Comparison of ENCODE assay signal across 9 cellular contexts in the genomic region with DNA sequence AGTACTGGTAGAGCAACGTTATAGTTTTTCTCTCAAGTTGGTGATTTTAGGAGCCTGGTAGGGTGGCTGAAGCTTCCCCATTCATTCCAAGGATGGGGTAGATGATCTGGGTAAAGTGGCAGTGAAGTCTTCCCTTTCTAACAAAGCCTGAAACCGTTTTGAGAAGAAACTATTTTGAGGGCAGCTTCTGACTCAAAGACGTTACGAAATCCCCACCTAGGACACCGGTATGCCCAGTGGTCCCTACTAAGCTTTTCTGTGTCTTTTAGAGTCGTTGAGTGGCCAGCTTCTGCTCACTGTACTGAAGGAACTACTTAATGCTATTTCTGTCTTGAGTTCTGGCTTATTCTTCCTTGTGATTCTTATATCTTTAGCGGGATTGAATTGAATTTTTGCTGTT. TPM values are rescaled to one million over a fixed set of nuclear protein-coding genes. Genes with fewer than 3 reads are reported as not detected.
A peak's percentile ranks its signal among the peaks of the same experiment; 100 is the strongest.
DNase-seq lines count a peak whose midpoint lies in the region; ATAC-seq, FAIRE-seq and TF ChIP-seq lines count a peak whose summit lies in the region.
"Had no signal": no experiment of that assay in that cellular context is flagged by ENCODE, and none has a peak within 500 bp of the region (broad histone marks: within the 10 kb centered on the region; RNA-seq: fewer than 3 reads in every experiment).

No MANE protein-coding gene starts in this region.

- H3K56ac ChIP-seq in mesendoderm (ENCODE audit: low read length) = no peak overlapping the region

- H3K9me3 ChIP-seq in kidney (ENCODE audit: control insufficient read depth in 1 of 2, low read length in 2 of 2) = no peaks in the 10 kb centered on the region
- no peaks in the 10 kb centered on the region for H3K9me3 ChIP-seq in tibial nerve

- no peak overlapping the region for H2BK15ac ChIP-seq in mesendoderm (replicated peaks; ENCODE audit: low read depth)

- no peaks in the 10 kb centered on the region for H3K9me3 Mint-ChIP-seq in activated T-cell treated with anti-CD3 and anti-CD28 coated beads, Interleukin-2, amount 50 U/mL, for 24 hours
- no peaks in the 10 kb centered on the region for H3K9me3 Mint-ChIP-seq in activated T-cell treated with anti-CD3 and anti-CD28 coated beads, Interleukin-2, amount 50 U/mL, for 72 hours

- H3K79me1 ChIP-seq in mesendoderm (ENCODE audit: low read length) = no peaks in the 10 kb centered on the region

- H3K4me1 Mint-ChIP-seq in activated T-cell treated with anti-CD3 and anti-CD28 coated beads, Interleukin-2, amount 50 U/mL, for 24 hours (ENCODE audit: low read depth) = peaks cover 36% of the 10 kb centered on the region
- peaks cover 23% of the 10 kb centered on the region for H3K4me1 Mint-ChIP-seq in activated T-cell treated with anti-CD3 and anti-CD28 coated beads, Interleukin-2, amount 50 U/mL, for 72 hours (ENCODE audit: low read depth)

- no peak overlapping the region for H4K8ac ChIP-seq in mesendoderm (ENCODE audit: low read depth, low read length)

- peak overlapping the region; percentile 91 for H3K27ac Mint-ChIP-seq in activated T-cell treated with anti-CD3 and anti-CD28 coated beads, Interleukin-2, amount 50 U/mL, for 24 hours
- peak overlapping the region; percentile 74 for H3K27ac Mint-ChIP-seq in activated T-cell treated with anti-CD3 and anti-CD28 coated beads, Interleukin-2, amount 50 U/mL, for 72 hours

- peaks cover 6% of the 10 kb centered on the region for H3K36me3 Mint-ChIP-seq in activated T-cell treated with anti-CD3 and anti-CD28 coated beads, Interleukin-2, amount 50 U/mL, for 24 hours (ENCODE audit: low read depth)
- H3K36me3 Mint-ChIP-seq in activated T-cell treated with anti-CD3 and anti-CD28 coated beads, Interleukin-2, amount 50 U/mL, for 72 hours (ENCODE audit: insufficient read depth in 2 of 2) = peaks cover 6 to 7% of the 10 kb centered on the region in 2 donors

- no peak for ATAC-seq in activated T-cell treated with anti-CD3 and anti-CD28 coated beads, Interleukin-2, amount 50 U/mL, for 72 hours (replicated peaks in 1 of 2)
- ATAC-seq in esophagus mucosa (no peak), GM21619 (IDR thresholded peaks at IDR 0.05; ENCODE audit: unreplicated experiment) (no peak)

- H3K79me2 ChIP-seq in mesendoderm (ENCODE audit: control insufficient read depth, insufficient read depth, low read length) = no peaks in the 10 kb centered on the region

- H3K4me2 ChIP-seq in mesendoderm (ENCODE audit: low read length) = no peak overlapping the region

- no peak overlapping the region for H3K18ac ChIP-seq in mesendoderm (ENCODE audit: low read length)

- DNase-seq in activated T-cell treated with anti-CD3 and anti-CD28 coated beads, Interleukin-2, amount 50 U/mL, for 24 hours = no peak
- no peak for DNase-seq in activated T-cell treated with anti-CD3 and anti-CD28 coated beads, Interleukin-2, amount 50 U/mL, for 1 hour
- DNase-seq in activated T-cell treated with anti-CD3 and anti-CD28 coated beads, Interleukin-2, amount 50 U/mL, for 72 hours = no peak
- DNase-seq in kidney (no peak), tibial nerve (ENCODE audit: low spot score in 2 of 2) (no peak), mesendoderm (no peak)

- H3K27me3 ChIP-seq in tibial nerve (no peaks in the 10 kb centered on the region), mesendoderm (ENCODE audit: insufficient read depth, low read length, poor library complexity) (no peaks in the 10 kb centered on the region)

- no peak for TF ChIP-seq EP300 in tibial nerve (IDR thresholded peaks at IDR 0.05)

- 29 to 35% methylated on average over 7 of the region's 7 CpGs for WGBS in tibial nerve, 2 donors
- no CpG with 5 or more reads among the region's 7 CpGs for WGBS in mesendoderm (ENCODE audit: extremely low coverage, insufficient coverage, low lambda C conversion rate)

- peaks cover 0 to 15% of the 10 kb centered on the region in 2 donors for H3K4me1 ChIP-seq in kidney (ENCODE audit: control insufficient read depth in 1 of 2, insufficient read depth in 1 of 2, low read depth in 1 of 2, low read length in 2 of 2)
- H3K4me1 ChIP-seq in tibial nerve = peaks cover 0 to 37% (median 14%) of the 10 kb centered on the region in 4 donors
- no peaks in the 10 kb centered on the region for H3K4me1 ChIP-seq in mesendoderm (ENCODE audit: control insufficient read depth, low read depth, low read length)

- no peak for FAIRE-seq in kidney (lab: Jason Lieb, UNC)
- FAIRE-seq: G401.6 had no signal

- peak overlapping the region in 1 of 2 donors; percentile 70 for H3K9ac ChIP-seq in kidney (ENCODE audit: low read length in 2 of 2)
- H3K9ac ChIP-seq in mesendoderm (ENCODE audit: low read length) = no peak overlapping the region

- intact Hi-C loops in kidney (cut with DNase I) = no loop called here

- no peak overlapping the region for H2BK5ac ChIP-seq in mesendoderm (ENCODE audit: low read length)

- peak overlapping the region; percentile 91 for H3K4me3 Mint-ChIP-seq in activated T-cell treated with anti-CD3 and anti-CD28 coated beads, Interleukin-2, amount 50 U/mL, for 24 hours
- peak overlapping the region; percentile 92 to 99 for H3K4me3 Mint-ChIP-seq in activated T-cell treated with anti-CD3 and anti-CD28 coated beads, Interleukin-2, amount 50 U/mL, for 72 hours

- H3K27ac ChIP-seq in kidney (ENCODE audit: low read depth in 2 of 2, low read length in 2 of 2) (no peak overlapping the region), tibial nerve (peak overlapping the region in 3 of 4 donors; percentile 76 to 94 (median 93)), mesendoderm (ENCODE audit: low read depth, low read length) (no peak overlapping the region)

- no peak overlapping the region for H3K4ac ChIP-seq in mesendoderm (ENCODE audit: low read depth, low read length)

- H3K27me3 Mint-ChIP-seq in activated T-cell treated with anti-CD3 and anti-CD28 coated beads, Interleukin-2, amount 50 U/mL, for 24 hours = no peaks in the 10 kb centered on the region
- H3K27me3 Mint-ChIP-seq in activated T-cell treated with anti-CD3 and anti-CD28 coated beads, Interleukin-2, amount 50 U/mL, for 72 hours (ENCODE audit: low read depth) = no peaks in the 10 kb centered on the region

- H3K36me3 ChIP-seq in kidney (ENCODE audit: control insufficient read depth in 1 of 2, insufficient read depth in 2 of 2, low read length in 2 of 2) (no peaks in the 10 kb centered on the region), tibial nerve (no peaks in the 10 kb centered on the region), mesendoderm (ENCODE audit: control insufficient read depth, insufficient read depth, low read length) (no peaks in the 10 kb centered on the region)

- H2BK120ac ChIP-seq in mesendoderm (ENCODE audit: low read depth, low read length) = no peak overlapping the region

- H4K5ac ChIP-seq in mesendoderm (ENCODE audit: low read length) = no peak overlapping the region

- no peak for TF ChIP-seq CTCF in kidney (IDR thresholded peaks at IDR 0.05; ENCODE audit: borderline replicate concordance, extremely low read depth, insufficient read depth)
- no peak for TF ChIP-seq CTCF in tibial nerve (IDR thresholded peaks at IDR 0.05)

- H3K23ac ChIP-seq in mesendoderm (ENCODE audit: low read length) = no peak overlapping the region

- TF ChIP-seq POLR2A in tibial nerve (IDR thresholded peaks at IDR 0.05) = no peak

- peak overlapping the region; percentile 84 to 87 for H3K4me3 ChIP-seq in kidney (ENCODE audit: low read length in 2 of 2)
- H3K4me3 ChIP-seq in tibial nerve = peak overlapping the region; percentile 70 to 84 (median 72)
- no peak overlapping the region for H3K4me3 ChIP-seq in mesendoderm (ENCODE audit: low read length)

- no peak overlapping the region for H2AK5ac ChIP-seq in mesendoderm (ENCODE audit: low read length)

RNA-seq across cellular contexts. Expression of gene WDTC1, which starts 1.4 kb away (rescaled TPM):
- total RNA-seq in activated T-cell treated with anti-CD3 and anti-CD28 coated beads, Interleukin-2, amount 50 U/mL, for 72 hours = 10 to 100 TPM; 41.6 to 42.5 TPM
- total RNA-seq in kidney (42.2 TPM), tibial nerve (10 to 100 TPM; 33.0 to 51.0 (median 38.4) TPM), esophagus mucosa (16.3 TPM)
- 23.7 TPM for polyA plus RNA-seq in kidney (ENCODE audit: insufficient read depth, low read depth, low replicate concordance)
- 9.2 TPM for polyA plus RNA-seq in mesendoderm (2013, experiment 1 of 2)
- 8.9 TPM for polyA plus RNA-seq in mesendoderm (2013, experiment 2 of 2)

Comparison
In these comparisons a context has a peak if more than half of its experiments do, and no peak if none do; other contexts are left out.
1. H3K27ac ChIP-seq: peak in tibial nerve (3 of 4); none in kidney (0 of 2) and mesendoderm (single experiment).